15 cellular contexts compared by ENCODE assay signal in the genomic region with DNA sequence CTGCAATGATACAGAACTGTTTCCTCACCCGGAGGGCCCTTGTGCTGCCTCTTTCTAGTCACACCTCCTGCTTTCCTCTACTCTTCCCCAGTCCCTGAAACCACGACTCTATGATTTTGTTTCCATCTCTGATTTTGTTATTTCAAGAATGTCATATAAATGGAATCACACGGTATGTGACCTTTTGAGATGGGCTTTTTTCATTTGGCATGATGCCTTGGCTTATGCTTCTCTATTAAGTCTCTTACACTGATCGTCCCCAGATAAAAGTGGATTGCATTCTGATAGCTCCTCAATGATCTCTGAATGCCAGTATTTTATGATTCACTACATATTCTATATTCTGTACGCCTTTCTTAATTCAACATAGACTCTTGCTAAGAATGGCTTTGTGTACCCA.
DNase-seq lines count a peak whose midpoint lies in the region; ATAC-seq and TF ChIP-seq lines count a peak whose summit lies in the region.
"Had no signal": no experiment of that assay in that cellular context is flagged by ENCODE, and none has a peak within 500 bp of the region (broad histone marks: within the 10 kb centered on the region; RNA-seq: fewer than 3 reads in every experiment).

No MANE protein-coding gene starts in this region.

- no peaks in the 10 kb centered on the region for H3K9me3 ChIP-seq in T-helper 17 cell (ENCODE audit: control insufficient read depth, low read length, poor library complexity, severe bottlenecking)
- H3K9me3 ChIP-seq: BE2C, Peyer's patch had no signal

- no peak for TF ChIP-seq CTCF in activated CD8-positive, alpha-beta T cell treated with anti-CD3 and anti-CD28 coated beads for 36 hours (IDR thresholded peaks at IDR 0.05)

- H3K36me3 Mint-ChIP-seq in stimulated activated naive CD8-positive, alpha-beta T cell treated with anti-CD3 and anti-CD28 coated beads, Interleukin-15, Interleukin-2, amounts not matched to agents 100 ng/mL and 50 ng/mL, for 24 hours (ENCODE audit: low read depth): peaks cover 45% of the 10 kb centered on the region
- H3K36me3 Mint-ChIP-seq in T-helper 17 cell (ENCODE audit: low read depth): peaks cover 8% of the 10 kb centered on the region
- peaks cover 2% of the 10 kb centered on the region for H3K36me3 Mint-ChIP-seq in activated CD8-positive, alpha-beta T cell treated with anti-CD3 and anti-CD28 coated beads for 36 hours (ENCODE audit: low read depth)

- ATAC-seq in stimulated activated naive CD8-positive, alpha-beta T cell treated with anti-CD3 and anti-CD28 coated beads, Interleukin-15, amount 100 ng/mL, for 72 hours: no peak
- ATAC-seq in T-helper 17 cell (no peak), HG03095 (IDR thresholded peaks at IDR 0.05; ENCODE audit: unreplicated experiment) (no peak)
- no peak for ATAC-seq in activated CD8-positive, alpha-beta T cell treated with anti-CD3 and anti-CD28 coated beads for 36 hours

- no peak overlapping the region for H3K4me3 Mint-ChIP-seq in stimulated activated naive CD8-positive, alpha-beta T cell treated with anti-CD3 and anti-CD28 coated beads, Interleukin-15, Interleukin-2, amounts not matched to agents 100 ng/mL and 50 ng/mL, for 24 hours
- H3K4me3 Mint-ChIP-seq in stimulated activated naive CD8-positive, alpha-beta T cell treated with anti-CD3 and anti-CD28 coated beads, Interleukin-15, amount 100 ng/mL, for 72 hours: no peak overlapping the region
- no peak overlapping the region for H3K4me3 Mint-ChIP-seq in T-helper 17 cell
- no peak overlapping the region for H3K4me3 Mint-ChIP-seq in activated CD8-positive, alpha-beta T cell treated with anti-CD3 and anti-CD28 coated beads for 36 hours

- no peaks in the 10 kb centered on the region for H3K27me3 Mint-ChIP-seq in stimulated activated naive CD8-positive, alpha-beta T cell treated with anti-CD3 and anti-CD28 coated beads, Interleukin-15, Interleukin-2, amounts not matched to agents 100 ng/mL and 50 ng/mL, for 24 hours
- H3K27me3 Mint-ChIP-seq in stimulated activated naive CD8-positive, alpha-beta T cell treated with anti-CD3 and anti-CD28 coated beads, Interleukin-15, amount 100 ng/mL, for 72 hours: no peaks in the 10 kb centered on the region
- H3K27me3 Mint-ChIP-seq in T-helper 17 cell: no peaks in the 10 kb centered on the region
- no peaks in the 10 kb centered on the region for H3K27me3 Mint-ChIP-seq in activated CD8-positive, alpha-beta T cell treated with anti-CD3 and anti-CD28 coated beads for 36 hours

- no peak for DNase-seq in stimulated activated naive CD8-positive, alpha-beta T cell treated with anti-CD3 and anti-CD28 coated beads, Interleukin-15, amount 100 ng/mL, for 72 hours
- DNase-seq in T-helper 17 cell (no peak), iris pigment epithelial cell (ENCODE audit: low read depth) (peak; percentile 14), NCI-H1436 (lab: John Stamatoyannopoulos, UW) (no peak)
- no peak for DNase-seq in activated CD8-positive, alpha-beta T cell treated with anti-CD3 and anti-CD28 coated beads for 36 hours
- DNase-seq: BE2C, GF-D8, H7, Kasumi-1, NCI-H1694 treated with DMSO at 0.1 percent for 48 hours, NCI-H446, NCI-H526, Peyer's patch had no signal

- peaks cover 4% of the 10 kb centered on the region for H3K4me1 Mint-ChIP-seq in stimulated activated naive CD8-positive, alpha-beta T cell treated with anti-CD3 and anti-CD28 coated beads, Interleukin-15, Interleukin-2, amounts not matched to agents 100 ng/mL and 50 ng/mL, for 24 hours (ENCODE audit: low read depth)
- no peaks in the 10 kb centered on the region for H3K4me1 Mint-ChIP-seq in stimulated activated naive CD8-positive, alpha-beta T cell treated with anti-CD3 and anti-CD28 coated beads, Interleukin-15, amount 100 ng/mL, for 72 hours
- H3K4me1 Mint-ChIP-seq in T-helper 17 cell: no peaks in the 10 kb centered on the region
- no peaks in the 10 kb centered on the region for H3K4me1 Mint-ChIP-seq in activated CD8-positive, alpha-beta T cell treated with anti-CD3 and anti-CD28 coated beads for 36 hours (ENCODE audit: low read depth)

- POLR2A ChIA-PET in activated CD8-positive, alpha-beta T cell treated with anti-CD3 and anti-CD28 coated beads for 36 hours (lab: Charles Lee): no interaction called here

- CTCF ChIA-PET in activated CD8-positive, alpha-beta T cell treated with anti-CD3 and anti-CD28 coated beads for 36 hours (lab: Charles Lee): no interaction called here

- H3K9me3 Mint-ChIP-seq in stimulated activated naive CD8-positive, alpha-beta T cell treated with anti-CD3 and anti-CD28 coated beads, Interleukin-15, Interleukin-2, amounts not matched to agents 100 ng/mL and 50 ng/mL, for 24 hours: no peaks in the 10 kb centered on the region
- no peaks in the 10 kb centered on the region for H3K9me3 Mint-ChIP-seq in stimulated activated naive CD8-positive, alpha-beta T cell treated with anti-CD3 and anti-CD28 coated beads, Interleukin-15, amount 100 ng/mL, for 72 hours
- no peaks in the 10 kb centered on the region for H3K9me3 Mint-ChIP-seq in activated CD8-positive, alpha-beta T cell treated with anti-CD3 and anti-CD28 coated beads for 36 hours

- intact Hi-C loops in activated CD8-positive, alpha-beta T cell treated with anti-CD3 and anti-CD28 coated beads for 36 hours (cut with micrococcal nuclease): no loop called here

- H3K27ac Mint-ChIP-seq in stimulated activated naive CD8-positive, alpha-beta T cell treated with anti-CD3 and anti-CD28 coated beads, Interleukin-15, Interleukin-2, amounts not matched to agents 100 ng/mL and 50 ng/mL, for 24 hours: peak overlapping the region; percentile 60
- H3K27ac Mint-ChIP-seq in stimulated activated naive CD8-positive, alpha-beta T cell treated with anti-CD3 and anti-CD28 coated beads, Interleukin-15, amount 100 ng/mL, for 72 hours: peak overlapping the region in 1 of 2 donors; percentile 49
- H3K27ac Mint-ChIP-seq in T-helper 17 cell: peak overlapping the region; percentile 43
- no peak overlapping the region for H3K27ac Mint-ChIP-seq in activated CD8-positive, alpha-beta T cell treated with anti-CD3 and anti-CD28 coated beads for 36 hours
